Comparison of ENCODE assay signal across 8 cellular contexts in genomic region chr9:1939926-1940368, GRCh38.
DNase-seq lines count a peak whose midpoint lies in the region; FAIRE-seq and TF ChIP-seq lines count a peak whose summit lies in the region.

No MANE protein-coding gene starts in this region.

- no peak for FAIRE-seq in endothelial cell of umbilical vein (lab: Jason Lieb, UNC)

- H3K9me3 ChIP-seq in HEK293 (ENCODE audit: control insufficient read depth, insufficient read depth, low read depth, low read length) (no peaks in the 10 kb centered on the region), MG63 (no peaks in the 10 kb centered on the region), endothelial cell of umbilical vein (replicated peaks; ENCODE audit: control insufficient read depth, insufficient read depth, low read length) (no peaks in the 10 kb centered on the region)

- TF ChIP-seq CTCF in 22Rv1 (IDR thresholded peaks at IDR 0.05), result peak; percentile 91
- peak; percentile 89 for TF ChIP-seq CTCF in GM12872 (IDR thresholded peaks at IDR 0.05; ENCODE audit: insufficient read depth, low read depth, low read length)
- TF ChIP-seq CTCF in HEK293 (tag by site-specific recombination; IDR thresholded peaks at IDR 0.05), result peak; percentile 27; the same call in 1 of the 2 replicates
- peak; percentile 43 to 54 for TF ChIP-seq CTCF in endothelial cell of umbilical vein (IDR thresholded peaks at IDR 0.05; ENCODE audit: extremely low read depth in 1 of 2, insufficient read depth in 1 of 2, low read depth in 1 of 2, low read length in 2 of 2)

- intact Hi-C loops in endothelial cell of umbilical vein (cut with micrococcal nuclease), result loop anchor here (5.0 kb wide), 1 partner anchor 242 kb away; no protein-coding TSS in a partner anchor

- no peak overlapping the region for H2AFZ ChIP-seq in endothelial cell of umbilical vein (ENCODE audit: low read depth, low read length)

- no TSS peak for BruUV-seq in endothelial cell of umbilical vein (replicated peaks; lab: Mats Ljungman, UMichigan)

- H3K4me3 ChIP-seq in HEK293 (ENCODE audit: low read depth, low read length) (no peak overlapping the region), MG63 (no peak overlapping the region), endothelial cell of umbilical vein (replicated peaks in 1 of 3; ENCODE audit: insufficient read depth in 1 of 3, low read depth in 1 of 3, low read length in 3 of 3) (no peak overlapping the region)

- H3K79me2 ChIP-seq in endothelial cell of umbilical vein (ENCODE audit: control insufficient read depth, insufficient read depth, low read length), result no peaks in the 10 kb centered on the region

- H3K36me3 ChIP-seq in HEK293 (ENCODE audit: control insufficient read depth in 2 of 2, insufficient read depth in 1 of 2, low read length in 2 of 2) (no peaks in the 10 kb centered on the region), MG63 (no peaks in the 10 kb centered on the region), endothelial cell of umbilical vein (ENCODE audit: control insufficient read depth in 2 of 2, extremely low read depth in 1 of 2, insufficient read depth in 2 of 2, low read length in 2 of 2) (no peaks in the 10 kb centered on the region)

- peak; percentile 20 for DNase-seq in MG63
- DNase-seq in T-helper 1 cell, result peak in 3 of 5 donors; percentile 5 to 35 (median 20)
- peak; percentile 10 for DNase-seq in endothelial cell of umbilical vein (ENCODE audit: low read depth, low spot score)
- DNase-seq in renal cortical epithelial cell (ENCODE audit: low read depth), result peak; percentile 27
- no peak for DNase-seq in activated CD4-positive, CD25-positive, alpha-beta regulatory T cell (lab: John Stamatoyannopoulos, UW)

- H3K9me1 ChIP-seq in endothelial cell of umbilical vein (replicated peaks; ENCODE audit: control insufficient read depth, extremely low read depth, insufficient read depth, low read length), result no peaks in the 10 kb centered on the region

- H3K4me1 ChIP-seq in HEK293 (ENCODE audit: control insufficient read depth, insufficient read depth, low read length), result no peaks in the 10 kb centered on the region
- H3K4me1 ChIP-seq in endothelial cell of umbilical vein (ENCODE audit: control insufficient read depth, extremely low read depth, insufficient read depth, low read length), result no peaks in the 10 kb centered on the region

- H3K9ac ChIP-seq in endothelial cell of umbilical vein (replicated peaks; ENCODE audit: extremely low read depth, insufficient read depth, low read length), result no peak overlapping the region

- TF ChIP-seq POLR2A in endothelial cell of umbilical vein (IDR thresholded peaks at IDR 0.05; ENCODE audit: low read depth, low read length), result no peak

- POLR2A ChIA-PET in HEK293 (lab: Yijun Ruan, JAX) (no interaction called here), endothelial cell of umbilical vein (lab: Charles Lee) (no interaction called here)

- H3K27me3 ChIP-seq in MG63, result no peaks in the 10 kb centered on the region
- H3K27me3 ChIP-seq in endothelial cell of umbilical vein (ENCODE audit: control insufficient read depth in 2 of 2, insufficient read depth in 2 of 2, low read length in 2 of 2), result no peaks in the 10 kb centered on the region

- H3K27ac ChIP-seq in 22Rv1 (no peak overlapping the region), HEK293 (ENCODE audit: extremely low read depth, low read depth, low read length) (no peak overlapping the region), endothelial cell of umbilical vein (ENCODE audit: insufficient read depth, low read depth, low read length) (no peak overlapping the region)

- CTCF ChIA-PET in HEK293 (lab: Yijun Ruan, JAX), result interaction anchor here (0.6 to 1.5 kb wide), 18 partner anchors 9 to 192 kb away, joined by 3 to 7 read pairs (median 4); no protein-coding TSS in a partner anchor
- CTCF ChIA-PET in endothelial cell of umbilical vein (lab: Charles Lee), result interaction anchor here (0.8 kb wide), 1 partner anchor 25 kb away, joined by 3 read pairs; no protein-coding TSS in a partner anchor

- dilution Hi-C loops in endothelial cell of umbilical vein (cut with MboI; ENCODE audit: extremely low pct_ligation_motif_present, low sequenced_read_pairs), result no loop called here

- no peaks in the 10 kb centered on the region for H4K20me1 ChIP-seq in endothelial cell of umbilical vein (replicated peaks; ENCODE audit: control insufficient read depth, extremely low read depth, insufficient read depth, low read length)

- no peak overlapping the region for H3K4me2 ChIP-seq in endothelial cell of umbilical vein (ENCODE audit: insufficient read depth, low read length)

TF ChIP-seq in HEK293, 187 proteins besides CTCF, POLR2A, EP300 and RAD21:
- TF ChIP-seq ZNF449 (tag by site-specific recombination; IDR thresholded peaks at IDR 0.05) (no peak), ZEB2 (tag by site-specific recombination; IDR thresholded peaks at IDR 0.05) (no peak), ZNF157 (tag by site-specific recombination; IDR thresholded peaks at IDR 0.05) (no peak), ZNF654 (tag by site-specific recombination; IDR thresholded peaks at IDR 0.05; ENCODE audit: low read depth) (peak; percentile 25; the same call in 1 of the 2 replicates), ZNF600 (tag by site-specific recombination; IDR thresholded peaks at IDR 0.05) (no peak), ZNF561 (tag by site-specific recombination; IDR thresholded peaks at IDR 0.05; ENCODE audit: borderline replicate concordance) (no peak)

TF ChIP-seq in endothelial cell of umbilical vein, 7 proteins besides CTCF, POLR2A, EP300 and RAD21:
- TF ChIP-seq JUN (IDR thresholded peaks at IDR 0.05; ENCODE audit: borderline replicate concordance, insufficient read depth, insufficient read length, low read depth), result no peak
- TF ChIP-seq EZH2 (IDR thresholded peaks at IDR 0.05; ENCODE audit: borderline replicate concordance, low read depth, low read length, severe bottlenecking), result no peak

Comparison
In these comparisons a context has a peak if more than half of its experiments do, and no peak if none do; other contexts are left out.
1. CTCF ChIP-seq: peak in every context shown above with its lines; median percentile 91 in 22Rv1; 89 in GM12872; 48 in endothelial cell of umbilical vein; 27 in HEK293.
2. DNase-seq: peak in MG63 (single experiment), T-helper 1 cell (3 of 5), endothelial cell of umbilical vein (single experiment) and renal cortical epithelial cell (single experiment); none in activated CD4-positive, CD25-positive, alpha-beta regulatory T cell (0 of 4).